Comparison of ENCODE assay signal across 18 cellular contexts in the genomic region with DNA sequence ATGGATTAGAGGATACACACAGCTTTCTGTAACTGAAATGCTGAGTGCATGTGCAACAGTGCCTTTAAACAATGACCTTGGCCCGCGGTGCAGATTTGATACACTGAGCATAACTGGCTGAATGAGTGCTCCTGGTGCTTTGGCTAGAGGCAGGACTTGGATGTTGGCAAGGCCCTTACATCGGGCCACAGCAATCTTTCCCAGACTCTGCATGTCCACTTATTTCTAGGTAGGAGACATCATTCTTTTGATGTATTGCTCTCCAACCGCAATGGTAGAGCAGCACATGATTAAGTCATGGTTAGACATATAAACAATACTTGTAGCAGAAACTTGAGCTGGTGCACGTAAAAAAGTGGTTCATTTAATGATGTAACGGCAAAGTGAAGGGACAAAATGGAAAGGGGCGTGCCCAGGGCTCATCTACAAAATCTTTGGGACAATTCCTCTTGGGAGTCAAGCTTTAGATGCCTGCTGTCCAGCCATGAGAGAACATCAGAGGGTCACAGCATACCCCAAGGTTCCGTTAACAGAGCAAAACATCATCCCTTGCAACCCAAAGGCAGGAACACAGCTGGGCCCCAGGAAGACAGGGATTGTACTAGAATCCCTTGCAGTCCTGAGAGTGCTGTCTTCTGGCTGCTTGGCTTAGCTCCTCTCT.
"Had no signal": no experiment of that assay in that cellular context is flagged by ENCODE, and none has a peak within 500 bp of the region (broad histone marks: within the 10 kb centered on the region; RNA-seq: fewer than 3 reads in every experiment).

No MANE protein-coding gene starts in this region.

- H3K4me1 ChIP-seq: ascending aorta, esophagus squamous epithelium, pancreas, thyroid gland had no signal

- H3K36me3 ChIP-seq: ascending aorta, esophagus squamous epithelium, lower lobe of right lung, pancreas, thyroid gland had no signal

- H3K27me3 Mint-ChIP-seq: activated naive CD8-positive, alpha-beta T cell treated with anti-CD3 and anti-CD28 coated beads, Interleukin-2, amount 50 U/mL, for 24 hours; activated T-helper 17 cell treated with anti-CD3 and anti-CD28 coated beads, Interleukin-2, amount 50 U/mL, for 72 hours; stimulated activated memory B cell treated with anti-CD40 and anti-IgM and Interleukin-4, amounts not matched to agents 10 μg/mL and 1 μg/mL and 100 μg/mL, for 72 hours had no signal

- H3K27me3 ChIP-seq: ascending aorta, esophagus squamous epithelium, pancreas, thyroid gland had no signal

- FAIRE-seq: pancreas, urothelium cell line had no signal

- H3K4me3 Mint-ChIP-seq: activated naive CD8-positive, alpha-beta T cell treated with anti-CD3 and anti-CD28 coated beads, Interleukin-2, amount 50 U/mL, for 24 hours; activated T-helper 17 cell treated with anti-CD3 and anti-CD28 coated beads, Interleukin-2, amount 50 U/mL, for 72 hours; neural crest cell; stimulated activated memory B cell treated with anti-CD40 and anti-IgM and Interleukin-4, amounts not matched to agents 10 μg/mL and 1 μg/mL and 100 μg/mL, for 72 hours had no signal

- H3K27ac Mint-ChIP-seq: activated naive CD8-positive, alpha-beta T cell treated with anti-CD3 and anti-CD28 coated beads, Interleukin-2, amount 50 U/mL, for 24 hours; activated T-helper 17 cell treated with anti-CD3 and anti-CD28 coated beads, Interleukin-2, amount 50 U/mL, for 72 hours; stimulated activated memory B cell treated with anti-CD40 and anti-IgM and Interleukin-4, amounts not matched to agents 10 μg/mL and 1 μg/mL and 100 μg/mL, for 72 hours had no signal

- H3K9me3 ChIP-seq: ascending aorta, esophagus squamous epithelium, lower lobe of right lung, pancreas, thyroid gland had no signal

- H3K9me3 Mint-ChIP-seq: activated naive CD8-positive, alpha-beta T cell treated with anti-CD3 and anti-CD28 coated beads, Interleukin-2, amount 50 U/mL, for 24 hours; activated T-helper 17 cell treated with anti-CD3 and anti-CD28 coated beads, Interleukin-2, amount 50 U/mL, for 72 hours; neural crest cell; stimulated activated memory B cell treated with anti-CD40 and anti-IgM and Interleukin-4, amounts not matched to agents 10 μg/mL and 1 μg/mL and 100 μg/mL, for 72 hours had no signal

- DNase-seq: activated CD4-positive, CD25-positive, alpha-beta regulatory T cell treated with anti-CD3 and anti-CD28 coated beads, Interleukin-2, amount 50 U/mL, for 72 hours; activated naive CD4-positive, alpha-beta T cell treated with Interleukin-2 at 50 U/mL for 16 hours; activated naive CD8-positive, alpha-beta T cell treated with anti-CD3 and anti-CD28 coated beads, Interleukin-2, amount 50 U/mL, for 24 hours; activated T-cell treated with anti-CD3 and anti-CD28 coated beads for 4 hours; esophagus squamous epithelium; foreskin fibroblast; left cardiac atrium; lower lobe of right lung; midbrain; pancreas; stimulated activated CD4-positive, alpha-beta T cell treated with anti-CD3 and anti-CD28 coated beads, Interleukin-2, amount 100 ng/mL, for 48 hours; T1000; thyroid gland had no signal

- H3K27ac ChIP-seq: ascending aorta, esophagus squamous epithelium, lower lobe of right lung, pancreas, thyroid gland had no signal

- H3K4me1 Mint-ChIP-seq: activated naive CD8-positive, alpha-beta T cell treated with anti-CD3 and anti-CD28 coated beads, Interleukin-2, amount 50 U/mL, for 24 hours; activated T-helper 17 cell treated with anti-CD3 and anti-CD28 coated beads, Interleukin-2, amount 50 U/mL, for 72 hours had no signal

- H3K4me3 ChIP-seq: ascending aorta, esophagus squamous epithelium, lower lobe of right lung, pancreas, thyroid gland had no signal

- ATAC-seq: activated naive CD8-positive, alpha-beta T cell treated with anti-CD3 and anti-CD28 coated beads, Interleukin-2, amount 50 U/mL, for 24 hours; activated T-helper 17 cell treated with anti-CD3 and anti-CD28 coated beads, Interleukin-2, amount 50 U/mL, for 72 hours; stimulated activated memory B cell treated with anti-CD40 and anti-IgM and Interleukin-4, amounts not matched to agents 10 μg/mL and 1 μg/mL and 100 μg/mL, for 72 hours had no signal
